Comparison of ENCODE assay signal across 2 cellular contexts in genomic region chr5:104062495-104063377, GRCh38.
TF ChIP-seq lines count a peak whose summit lies in the region.

No MANE protein-coding gene starts in this region.

TF ChIP-seq in GM23338, 12 proteins besides CTCF, POLR2A, EP300 and RAD21:
- no peak for TF ChIP-seq EZH2 (IDR thresholded peaks at IDR 0.05; ENCODE audit: low read depth, unreplicated experiment)
- TF ChIP-seq NANOG (IDR thresholded peaks at IDR 0.05; ENCODE audit: borderline replicate concordance) = no peak
- TF ChIP-seq, protein P1, sequence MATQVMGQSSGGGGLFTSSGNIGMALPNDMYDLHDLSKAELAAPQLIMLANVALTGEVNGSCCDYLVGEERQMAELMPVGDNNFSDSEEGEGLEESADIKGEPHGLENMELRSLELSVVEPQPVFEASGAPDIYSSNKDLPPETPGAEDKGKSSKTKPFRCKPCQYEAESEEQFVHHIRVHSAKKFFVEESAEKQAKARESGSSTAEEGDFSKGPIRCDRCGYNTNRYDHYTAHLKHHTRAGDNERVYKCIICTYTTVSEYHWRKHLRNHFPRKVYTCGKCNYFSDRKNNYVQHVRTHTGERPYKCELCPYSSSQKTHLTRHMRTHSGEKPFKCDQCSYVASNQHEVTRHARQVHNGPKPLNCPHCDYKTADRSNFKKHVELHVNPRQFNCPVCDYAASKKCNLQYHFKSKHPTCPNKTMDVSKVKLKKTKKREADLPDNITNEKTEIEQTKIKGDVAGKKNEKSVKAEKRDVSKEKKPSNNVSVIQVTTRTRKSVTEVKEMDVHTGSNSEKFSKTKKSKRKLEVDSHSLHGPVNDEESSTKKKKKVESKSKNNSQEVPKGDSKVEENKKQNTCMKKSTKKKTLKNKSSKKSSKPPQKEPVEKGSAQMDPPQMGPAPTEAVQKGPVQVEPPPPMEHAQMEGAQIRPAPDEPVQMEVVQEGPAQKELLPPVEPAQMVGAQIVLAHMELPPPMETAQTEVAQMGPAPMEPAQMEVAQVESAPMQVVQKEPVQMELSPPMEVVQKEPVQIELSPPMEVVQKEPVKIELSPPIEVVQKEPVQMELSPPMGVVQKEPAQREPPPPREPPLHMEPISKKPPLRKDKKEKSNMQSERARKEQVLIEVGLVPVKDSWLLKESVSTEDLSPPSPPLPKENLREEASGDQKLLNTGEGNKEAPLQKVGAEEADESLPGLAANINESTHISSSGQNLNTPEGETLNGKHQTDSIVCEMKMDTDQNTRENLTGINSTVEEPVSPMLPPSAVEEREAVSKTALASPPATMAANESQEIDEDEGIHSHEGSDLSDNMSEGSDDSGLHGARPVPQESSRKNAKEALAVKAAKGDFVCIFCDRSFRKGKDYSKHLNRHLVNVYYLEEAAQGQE (IDR thresholded peaks at IDR 0.05; ENCODE audit: unreplicated experiment) = no peak
- no peak for TF ChIP-seq CREB1 (CRISPR knock-in tag; IDR thresholded peaks at IDR 0.05; ENCODE audit: low read depth)
- TF ChIP-seq, protein P2, sequence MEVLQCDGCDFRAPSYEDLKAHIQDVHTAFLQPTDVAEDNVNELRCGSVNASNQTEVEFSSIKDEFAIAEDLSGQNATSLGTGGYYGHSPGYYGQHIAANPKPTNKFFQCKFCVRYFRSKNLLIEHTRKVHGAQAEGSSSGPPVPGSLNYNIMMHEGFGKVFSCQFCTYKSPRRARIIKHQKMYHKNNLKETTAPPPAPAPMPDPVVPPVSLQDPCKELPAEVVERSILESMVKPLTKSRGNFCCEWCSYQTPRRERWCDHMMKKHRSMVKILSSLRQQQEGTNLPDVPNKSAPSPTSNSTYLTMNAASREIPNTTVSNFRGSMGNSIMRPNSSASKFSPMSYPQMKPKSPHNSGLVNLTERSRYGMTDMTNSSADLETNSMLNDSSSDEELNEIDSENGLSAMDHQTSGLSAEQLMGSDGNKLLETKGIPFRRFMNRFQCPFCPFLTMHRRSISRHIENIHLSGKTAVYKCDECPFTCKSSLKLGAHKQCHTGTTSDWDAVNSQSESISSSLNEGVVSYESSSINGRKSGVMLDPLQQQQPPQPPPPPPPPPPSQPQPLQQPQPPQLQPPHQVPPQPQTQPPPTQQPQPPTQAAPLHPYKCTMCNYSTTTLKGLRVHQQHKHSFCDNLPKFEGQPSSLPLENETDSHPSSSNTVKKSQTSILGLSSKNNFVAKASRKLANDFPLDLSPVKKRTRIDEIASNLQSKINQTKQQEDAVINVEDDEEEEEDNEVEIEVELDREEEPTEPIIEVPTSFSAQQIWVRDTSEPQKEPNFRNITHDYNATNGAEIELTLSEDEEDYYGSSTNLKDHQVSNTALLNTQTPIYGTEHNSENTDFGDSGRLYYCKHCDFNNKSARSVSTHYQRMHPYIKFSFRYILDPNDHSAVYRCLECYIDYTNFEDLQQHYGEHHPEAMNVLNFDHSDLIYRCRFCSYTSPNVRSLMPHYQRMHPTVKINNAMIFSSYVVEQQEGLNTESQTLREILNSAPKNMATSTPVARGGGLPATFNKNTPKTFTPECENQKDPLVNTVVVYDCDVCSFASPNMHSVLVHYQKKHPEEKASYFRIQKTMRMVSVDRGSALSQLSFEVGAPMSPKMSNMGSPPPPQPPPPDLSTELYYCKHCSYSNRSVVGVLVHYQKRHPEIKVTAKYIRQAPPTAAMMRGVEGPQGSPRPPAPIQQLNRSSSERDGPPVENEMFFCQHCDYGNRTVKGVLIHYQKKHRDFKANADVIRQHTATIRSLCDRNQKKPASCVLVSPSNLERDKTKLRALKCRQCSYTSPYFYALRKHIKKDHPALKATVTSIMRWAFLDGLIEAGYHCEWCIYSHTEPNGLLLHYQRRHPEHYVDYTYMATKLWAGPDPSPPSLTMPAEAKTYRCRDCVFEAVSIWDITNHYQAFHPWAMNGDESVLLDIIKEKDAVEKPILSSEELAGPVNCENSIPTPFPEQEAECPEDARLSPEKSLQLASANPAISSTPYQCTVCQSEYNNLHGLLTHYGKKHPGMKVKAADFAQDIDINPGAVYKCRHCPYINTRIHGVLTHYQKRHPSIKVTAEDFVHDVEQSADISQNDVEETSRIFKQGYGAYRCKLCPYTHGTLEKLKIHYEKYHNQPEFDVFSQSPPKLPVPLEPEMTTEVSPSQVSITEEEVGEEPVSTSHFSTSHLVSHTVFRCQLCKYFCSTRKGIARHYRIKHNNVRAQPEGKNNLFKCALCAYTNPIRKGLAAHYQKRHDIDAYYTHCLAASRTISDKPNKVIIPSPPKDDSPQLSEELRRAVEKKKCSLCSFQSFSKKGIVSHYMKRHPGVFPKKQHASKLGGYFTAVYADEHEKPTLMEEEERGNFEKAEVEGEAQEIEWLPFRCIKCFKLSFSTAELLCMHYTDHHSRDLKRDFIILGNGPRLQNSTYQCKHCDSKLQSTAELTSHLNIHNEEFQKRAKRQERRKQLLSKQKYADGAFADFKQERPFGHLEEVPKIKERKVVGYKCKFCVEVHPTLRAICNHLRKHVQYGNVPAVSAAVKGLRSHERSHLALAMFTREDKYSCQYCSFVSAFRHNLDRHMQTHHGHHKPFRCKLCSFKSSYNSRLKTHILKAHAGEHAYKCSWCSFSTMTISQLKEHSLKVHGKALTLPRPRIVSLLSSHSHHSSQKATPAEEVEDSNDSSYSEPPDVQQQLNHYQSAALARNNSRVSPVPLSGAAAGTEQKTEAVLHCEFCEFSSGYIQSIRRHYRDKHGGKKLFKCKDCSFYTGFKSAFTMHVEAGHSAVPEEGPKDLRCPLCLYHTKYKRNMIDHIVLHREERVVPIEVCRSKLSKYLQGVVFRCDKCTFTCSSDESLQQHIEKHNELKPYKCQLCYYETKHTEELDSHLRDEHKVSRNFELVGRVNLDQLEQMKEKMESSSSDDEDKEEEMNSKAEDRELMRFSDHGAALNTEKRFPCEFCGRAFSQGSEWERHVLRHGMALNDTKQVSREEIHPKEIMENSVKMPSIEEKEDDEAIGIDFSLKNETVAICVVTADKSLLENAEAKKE (CRISPR knock-in tag; IDR thresholded peaks at IDR 0.05) = no peak
- TF ChIP-seq STAT1 (IDR thresholded peaks at IDR 0.05; ENCODE audit: unreplicated experiment) = no peak
- no peak for TF ChIP-seq EZH2phosphoT487 (IDR thresholded peaks at IDR 0.05; ENCODE audit: unreplicated experiment)
- TF ChIP-seq POLR2AphosphoS5 (IDR thresholded peaks at IDR 0.05; ENCODE audit: low read depth) = no peak
- TF ChIP-seq JUNB (IDR thresholded peaks at IDR 0.05; ENCODE audit: unreplicated experiment) = no peak
- no peak for TF ChIP-seq ETS1 (IDR thresholded peaks at IDR 0.05)
- no peak for TF ChIP-seq ZNF114 (CRISPR knock-in tag; IDR thresholded peaks at IDR 0.05)
- TF ChIP-seq ZNF331 (CRISPR knock-in tag; IDR thresholded peaks at IDR 0.05; ENCODE audit: low read depth) = no peak

TF ChIP-seq in H1, 55 proteins besides CTCF, POLR2A, EP300 and RAD21:
- TF ChIP-seq MAFK (IDR thresholded peaks at IDR 0.05; ENCODE audit: low read depth, low read length) (no peak), JUND (IDR thresholded peaks at IDR 0.05; ENCODE audit: low read length) (no peak), BCL11A (IDR thresholded peaks at IDR 0.05; ENCODE audit: low read depth in 2 of 2, low read length in 2 of 2) (no peak), KDM5A (IDR thresholded peaks at IDR 0.05; ENCODE audit: low read length) (no peak), ZNF274 (IDR thresholded peaks at IDR 0.05; ENCODE audit: borderline replicate concordance, extremely low read depth, low read length) (no peak), SRF (IDR thresholded peaks at IDR 0.05; ENCODE audit: low read depth, low read length) (no peak), POLR2AphosphoS5 (IDR thresholded peaks at IDR 0.05; ENCODE audit: low read depth, low read length) (no peak), CHD1 (IDR thresholded peaks at IDR 0.05; ENCODE audit: low read depth, low read length) (no peak), SAP30 (IDR thresholded peaks at IDR 0.05; ENCODE audit: insufficient read depth, insufficient replicate concordance, low read length) (no peak), SIN3A (conservative IDR thresholded peaks at IDR 0.05 in 1 of 2, IDR thresholded peaks at IDR 0.05 in 1 of 2; ENCODE audit: low read depth in 1 of 2, low read length in 2 of 2) (no peak), EZH2 (IDR thresholded peaks at IDR 0.05; ENCODE audit: low read depth, low read length, severe bottlenecking) (no peak), HDAC6 (IDR thresholded peaks at IDR 0.05; ENCODE audit: low read depth, low read length) (no peak)
